Comparison of ENCODE assay signal across 1 cellular context in the genomic region with DNA sequence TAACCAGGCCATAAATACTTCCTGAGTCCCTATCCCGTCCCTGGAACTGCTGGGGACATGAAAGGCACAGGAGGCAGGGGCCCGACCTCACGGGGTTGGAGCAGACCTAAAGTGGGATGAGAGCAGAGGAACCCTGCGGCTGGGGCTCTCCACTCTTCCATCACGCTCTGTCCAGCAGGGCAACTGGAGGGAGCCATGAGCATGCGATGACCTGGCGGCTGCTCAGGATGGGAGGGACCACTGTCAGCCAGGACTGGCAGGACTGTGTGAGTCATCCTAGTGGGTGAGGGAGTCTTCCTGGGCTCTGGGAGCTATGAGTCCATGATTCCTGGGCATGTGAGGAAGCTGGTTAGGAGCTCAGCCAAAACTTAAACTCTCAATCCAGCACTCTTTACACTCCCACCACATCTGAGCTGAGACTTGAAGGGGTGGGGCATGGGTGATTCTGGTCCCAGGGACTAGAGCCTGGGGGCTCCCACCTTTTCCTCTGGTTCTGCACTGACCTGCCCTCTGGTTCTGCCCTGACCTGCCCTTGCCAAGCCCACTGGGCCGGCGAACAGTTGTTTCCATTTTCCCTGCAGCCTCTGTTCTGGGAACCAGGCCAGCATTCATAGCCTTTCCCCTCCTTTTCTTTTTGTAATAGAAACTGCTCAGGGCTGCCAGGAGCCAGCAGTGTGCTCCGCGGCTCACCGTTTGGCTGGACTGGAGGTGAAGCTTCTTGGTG.
TF ChIP-seq lines count a peak whose summit lies in the region.

No MANE protein-coding gene starts in this region.

TF ChIP-seq in HepG2, 621 proteins besides CTCF, POLR2A, EP300 and RAD21 (continued from another document and continues in another):
- TF ChIP-seq ZNF598 (CRISPR knock-in tag; IDR thresholded peaks at IDR 0.05; ENCODE audit: borderline replicate concordance) (no peak), SMARCE1 (IDR thresholded peaks at IDR 0.05; ENCODE audit: borderline replicate concordance) (no peak), PHF8 (CRISPR knock-in tag; IDR thresholded peaks at IDR 0.05) (no peak), ONECUT2 (CRISPR knock-in tag; IDR thresholded peaks at IDR 0.05) (no peak), ZNF777 (CRISPR knock-in tag; IDR thresholded peaks at IDR 0.05) (no peak), CENPX (CRISPR knock-in tag; IDR thresholded peaks at IDR 0.05) (no peak), ZNF556 (CRISPR knock-in tag; IDR thresholded peaks at IDR 0.05; ENCODE audit: borderline replicate concordance) (peak; percentile 22; the same call in 1 of the 2 replicates), SNRNP70 (IDR thresholded peaks at IDR 0.05; ENCODE audit: low read depth, low read length) (no peak), HNRNPLL (IDR thresholded peaks at IDR 0.05; ENCODE audit: low read depth, low read length, poor library complexity, severe bottlenecking) (no peak), ZNF7 (CRISPR knock-in tag; IDR thresholded peaks at IDR 0.05) (no peak), RCOR2 (CRISPR knock-in tag; IDR thresholded peaks at IDR 0.05) (no peak), ZNF713 (CRISPR knock-in tag; IDR thresholded peaks at IDR 0.05) (0 out of 2 replicates have a peak, but pooled peaks have one; percentile 31), ZNF577 (CRISPR knock-in tag; IDR thresholded peaks at IDR 0.05; ENCODE audit: borderline replicate concordance, low read depth) (no peak), ZNF644 (CRISPR knock-in tag; IDR thresholded peaks at IDR 0.05; ENCODE audit: low read depth) (0 out of 2 replicates have a peak, but pooled peaks have one; percentile 65), SAP130 (CRISPR knock-in tag; IDR thresholded peaks at IDR 0.05; ENCODE audit: low read depth) (peak; percentile 70), THAP11 (CRISPR knock-in tag; IDR thresholded peaks at IDR 0.05) (no peak), PHF5A (CRISPR knock-in tag; IDR thresholded peaks at IDR 0.05; ENCODE audit: low read depth, unreplicated experiment) (no peak), AKAP8 (CRISPR knock-in tag; IDR thresholded peaks at IDR 0.05) (0 out of 2 replicates have a peak, but pooled peaks have one; percentile 31)
- TF ChIP-seq, protein P1, sequence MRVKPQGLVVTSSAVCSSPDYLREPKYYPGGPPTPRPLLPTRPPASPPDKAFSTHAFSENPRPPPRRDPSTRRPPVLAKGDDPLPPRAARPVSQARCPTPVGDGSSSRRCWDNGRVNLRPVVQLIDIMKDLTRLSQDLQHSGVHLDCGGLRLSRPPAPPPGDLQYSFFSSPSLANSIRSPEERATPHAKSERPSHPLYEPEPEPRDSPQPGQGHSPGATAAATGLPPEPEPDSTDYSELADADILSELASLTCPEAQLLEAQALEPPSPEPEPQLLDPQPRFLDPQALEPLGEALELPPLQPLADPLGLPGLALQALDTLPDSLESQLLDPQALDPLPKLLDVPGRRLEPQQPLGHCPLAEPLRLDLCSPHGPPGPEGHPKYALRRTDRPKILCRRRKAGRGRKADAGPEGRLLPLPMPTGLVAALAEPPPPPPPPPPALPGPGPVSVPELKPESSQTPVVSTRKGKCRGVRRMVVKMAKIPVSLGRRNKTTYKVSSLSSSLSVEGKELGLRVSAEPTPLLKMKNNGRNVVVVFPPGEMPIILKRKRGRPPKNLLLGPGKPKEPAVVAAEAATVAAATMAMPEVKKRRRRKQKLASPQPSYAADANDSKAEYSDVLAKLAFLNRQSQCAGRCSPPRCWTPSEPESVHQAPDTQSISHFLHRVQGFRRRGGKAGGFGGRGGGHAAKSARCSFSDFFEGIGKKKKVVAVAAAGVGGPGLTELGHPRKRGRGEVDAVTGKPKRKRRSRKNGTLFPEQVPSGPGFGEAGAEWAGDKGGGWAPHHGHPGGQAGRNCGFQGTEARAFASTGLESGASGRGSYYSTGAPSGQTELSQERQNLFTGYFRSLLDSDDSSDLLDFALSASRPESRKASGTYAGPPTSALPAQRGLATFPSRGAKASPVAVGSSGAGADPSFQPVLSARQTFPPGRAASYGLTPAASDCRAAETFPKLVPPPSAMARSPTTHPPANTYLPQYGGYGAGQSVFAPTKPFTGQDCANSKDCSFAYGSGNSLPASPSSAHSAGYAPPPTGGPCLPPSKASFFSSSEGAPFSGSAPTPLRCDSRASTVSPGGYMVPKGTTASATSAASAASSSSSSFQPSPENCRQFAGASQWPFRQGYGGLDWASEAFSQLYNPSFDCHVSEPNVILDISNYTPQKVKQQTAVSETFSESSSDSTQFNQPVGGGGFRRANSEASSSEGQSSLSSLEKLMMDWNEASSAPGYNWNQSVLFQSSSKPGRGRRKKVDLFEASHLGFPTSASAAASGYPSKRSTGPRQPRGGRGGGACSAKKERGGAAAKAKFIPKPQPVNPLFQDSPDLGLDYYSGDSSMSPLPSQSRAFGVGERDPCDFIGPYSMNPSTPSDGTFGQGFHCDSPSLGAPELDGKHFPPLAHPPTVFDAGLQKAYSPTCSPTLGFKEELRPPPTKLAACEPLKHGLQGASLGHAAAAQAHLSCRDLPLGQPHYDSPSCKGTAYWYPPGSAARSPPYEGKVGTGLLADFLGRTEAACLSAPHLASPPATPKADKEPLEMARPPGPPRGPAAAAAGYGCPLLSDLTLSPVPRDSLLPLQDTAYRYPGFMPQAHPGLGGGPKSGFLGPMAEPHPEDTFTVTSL (CRISPR knock-in tag; IDR thresholded peaks at IDR 0.05; ENCODE audit: borderline replicate concordance) = no peak
- TF ChIP-seq, protein P2, sequence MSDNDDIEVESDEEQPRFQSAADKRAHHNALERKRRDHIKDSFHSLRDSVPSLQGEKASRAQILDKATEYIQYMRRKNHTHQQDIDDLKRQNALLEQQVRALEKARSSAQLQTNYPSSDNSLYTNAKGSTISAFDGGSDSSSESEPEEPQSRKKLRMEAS (IDR thresholded peaks at IDR 0.05) = peak; percentile 34; the same call in 1 of the 2 replicates
- TF ChIP-seq, protein P3, sequence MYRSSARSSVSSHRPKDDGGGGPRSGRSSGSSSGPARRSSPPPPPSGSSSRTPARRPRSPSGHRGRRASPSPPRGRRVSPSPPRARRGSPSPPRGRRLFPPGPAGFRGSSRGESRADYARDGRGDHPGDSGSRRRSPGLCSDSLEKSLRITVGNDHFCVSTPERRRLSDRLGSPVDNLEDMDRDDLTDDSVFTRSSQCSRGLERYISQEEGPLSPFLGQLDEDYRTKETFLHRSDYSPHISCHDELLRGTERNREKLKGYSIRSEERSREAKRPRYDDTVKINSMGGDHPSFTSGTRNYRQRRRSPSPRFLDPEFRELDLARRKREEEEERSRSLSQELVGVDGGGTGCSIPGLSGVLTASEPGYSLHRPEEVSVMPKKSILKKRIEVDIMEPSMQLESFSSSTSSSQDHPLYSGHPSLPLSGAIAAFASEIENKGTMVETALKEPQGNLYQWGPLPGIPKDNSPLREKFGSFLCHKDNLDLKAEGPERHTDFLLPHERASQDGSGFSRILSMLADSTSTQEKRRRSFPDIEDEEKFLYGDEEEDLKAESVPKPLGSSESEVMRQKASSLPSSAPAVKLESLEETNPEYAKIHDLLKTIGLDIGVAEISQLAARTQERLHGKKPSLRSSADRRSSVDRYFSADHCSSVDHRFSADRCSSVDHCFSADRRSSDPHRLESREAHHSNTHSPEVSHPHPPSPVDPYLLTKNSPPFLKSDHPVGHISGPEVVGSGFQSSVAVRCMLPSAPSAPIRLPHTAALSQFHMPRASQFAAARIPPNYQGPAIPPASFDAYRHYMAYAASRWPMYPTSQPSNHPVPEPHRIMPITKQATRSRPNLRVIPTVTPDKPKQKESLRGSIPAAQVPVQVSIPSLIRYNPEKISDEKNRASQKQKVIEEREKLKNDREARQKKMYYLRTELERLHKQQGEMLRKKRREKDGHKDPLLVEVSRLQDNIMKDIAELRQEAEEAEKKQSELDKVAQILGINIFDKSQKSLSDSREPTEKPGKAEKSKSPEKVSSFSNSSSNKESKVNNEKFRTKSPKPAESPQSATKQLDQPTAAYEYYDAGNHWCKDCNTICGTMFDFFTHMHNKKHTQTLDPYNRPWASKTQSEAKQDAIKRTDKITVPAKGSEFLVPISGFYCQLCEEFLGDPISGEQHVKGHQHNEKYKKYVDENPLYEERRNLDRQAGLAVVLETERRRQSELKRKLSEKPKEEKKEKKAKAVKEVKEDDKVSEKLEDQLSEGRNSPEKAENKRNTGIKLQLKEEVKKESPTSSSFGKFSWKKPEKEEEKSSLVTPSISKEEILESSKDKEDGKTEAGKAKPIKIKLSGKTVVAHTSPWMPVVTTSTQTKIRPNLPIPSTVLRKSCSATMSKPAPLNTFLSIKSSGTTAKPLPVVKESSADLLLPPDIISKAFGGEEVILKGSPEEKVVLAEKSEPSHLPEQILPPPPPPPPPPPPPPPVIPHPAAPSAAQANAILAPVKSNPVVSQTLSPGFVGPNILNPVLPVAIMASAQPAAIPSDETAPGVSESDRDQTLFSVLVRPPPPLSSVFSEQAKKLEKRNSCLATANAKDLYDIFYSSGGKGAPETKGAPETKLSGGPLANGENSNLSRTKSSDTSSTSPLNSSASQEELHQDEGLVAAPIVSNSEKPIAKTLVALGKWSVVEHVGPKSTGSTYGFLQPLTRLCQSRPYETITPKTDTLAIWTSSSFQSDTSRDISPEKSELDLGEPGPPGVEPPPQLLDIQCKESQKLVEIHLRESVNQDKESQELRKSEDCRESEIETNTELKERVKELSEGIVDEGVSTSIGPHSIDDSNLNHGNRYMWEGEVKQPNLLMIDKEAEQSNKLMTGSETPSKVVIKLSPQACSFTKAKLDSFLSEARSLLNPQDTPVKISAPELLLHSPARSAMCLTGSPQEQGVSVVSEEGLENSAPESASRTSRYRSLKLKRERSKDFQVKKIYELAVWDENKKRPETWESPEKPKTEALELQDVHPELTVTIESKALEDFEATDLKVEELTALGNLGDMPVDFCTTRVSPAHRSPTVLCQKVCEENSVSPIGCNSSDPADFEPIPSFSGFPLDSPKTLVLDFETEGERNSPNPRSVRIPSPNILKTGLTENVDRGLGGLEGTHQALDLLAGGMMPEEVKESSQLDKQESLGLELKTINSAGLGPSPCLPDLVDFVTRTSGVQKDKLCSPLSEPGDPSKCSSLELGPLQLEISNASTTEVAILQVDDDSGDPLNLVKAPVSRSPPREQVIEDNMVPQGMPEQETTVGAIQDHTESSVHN (CRISPR knock-in tag; IDR thresholded peaks at IDR 0.05) = no peak
- TF ChIP-seq, protein P4, sequence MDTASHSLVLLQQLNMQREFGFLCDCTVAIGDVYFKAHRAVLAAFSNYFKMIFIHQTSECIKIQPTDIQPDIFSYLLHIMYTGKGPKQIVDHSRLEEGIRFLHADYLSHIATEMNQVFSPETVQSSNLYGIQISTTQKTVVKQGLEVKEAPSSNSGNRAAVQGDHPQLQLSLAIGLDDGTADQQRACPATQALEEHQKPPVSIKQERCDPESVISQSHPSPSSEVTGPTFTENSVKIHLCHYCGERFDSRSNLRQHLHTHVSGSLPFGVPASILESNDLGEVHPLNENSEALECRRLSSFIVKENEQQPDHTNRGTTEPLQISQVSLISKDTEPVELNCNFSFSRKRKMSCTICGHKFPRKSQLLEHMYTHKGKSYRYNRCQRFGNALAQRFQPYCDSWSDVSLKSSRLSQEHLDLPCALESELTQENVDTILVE (CRISPR knock-in tag; IDR thresholded peaks at IDR 0.05) = no peak
- TF ChIP-seq, protein P5, sequence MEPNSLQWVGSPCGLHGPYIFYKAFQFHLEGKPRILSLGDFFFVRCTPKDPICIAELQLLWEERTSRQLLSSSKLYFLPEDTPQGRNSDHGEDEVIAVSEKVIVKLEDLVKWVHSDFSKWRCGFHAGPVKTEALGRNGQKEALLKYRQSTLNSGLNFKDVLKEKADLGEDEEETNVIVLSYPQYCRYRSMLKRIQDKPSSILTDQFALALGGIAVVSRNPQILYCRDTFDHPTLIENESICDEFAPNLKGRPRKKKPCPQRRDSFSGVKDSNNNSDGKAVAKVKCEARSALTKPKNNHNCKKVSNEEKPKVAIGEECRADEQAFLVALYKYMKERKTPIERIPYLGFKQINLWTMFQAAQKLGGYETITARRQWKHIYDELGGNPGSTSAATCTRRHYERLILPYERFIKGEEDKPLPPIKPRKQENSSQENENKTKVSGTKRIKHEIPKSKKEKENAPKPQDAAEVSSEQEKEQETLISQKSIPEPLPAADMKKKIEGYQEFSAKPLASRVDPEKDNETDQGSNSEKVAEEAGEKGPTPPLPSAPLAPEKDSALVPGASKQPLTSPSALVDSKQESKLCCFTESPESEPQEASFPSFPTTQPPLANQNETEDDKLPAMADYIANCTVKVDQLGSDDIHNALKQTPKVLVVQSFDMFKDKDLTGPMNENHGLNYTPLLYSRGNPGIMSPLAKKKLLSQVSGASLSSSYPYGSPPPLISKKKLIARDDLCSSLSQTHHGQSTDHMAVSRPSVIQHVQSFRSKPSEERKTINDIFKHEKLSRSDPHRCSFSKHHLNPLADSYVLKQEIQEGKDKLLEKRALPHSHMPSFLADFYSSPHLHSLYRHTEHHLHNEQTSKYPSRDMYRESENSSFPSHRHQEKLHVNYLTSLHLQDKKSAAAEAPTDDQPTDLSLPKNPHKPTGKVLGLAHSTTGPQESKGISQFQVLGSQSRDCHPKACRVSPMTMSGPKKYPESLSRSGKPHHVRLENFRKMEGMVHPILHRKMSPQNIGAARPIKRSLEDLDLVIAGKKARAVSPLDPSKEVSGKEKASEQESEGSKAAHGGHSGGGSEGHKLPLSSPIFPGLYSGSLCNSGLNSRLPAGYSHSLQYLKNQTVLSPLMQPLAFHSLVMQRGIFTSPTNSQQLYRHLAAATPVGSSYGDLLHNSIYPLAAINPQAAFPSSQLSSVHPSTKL (CRISPR knock-in tag; IDR thresholded peaks at IDR 0.05) = peak; percentile 28; the same call in 1 of the 2 replicates
- TF ChIP-seq, protein P6, sequence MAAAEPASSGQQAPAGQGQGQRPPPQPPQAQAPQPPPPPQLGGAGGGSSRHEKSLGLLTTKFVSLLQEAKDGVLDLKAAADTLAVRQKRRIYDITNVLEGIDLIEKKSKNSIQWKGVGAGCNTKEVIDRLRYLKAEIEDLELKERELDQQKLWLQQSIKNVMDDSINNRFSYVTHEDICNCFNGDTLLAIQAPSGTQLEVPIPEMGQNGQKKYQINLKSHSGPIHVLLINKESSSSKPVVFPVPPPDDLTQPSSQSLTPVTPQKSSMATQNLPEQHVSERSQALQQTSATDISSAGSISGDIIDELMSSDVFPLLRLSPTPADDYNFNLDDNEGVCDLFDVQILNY (CRISPR knock-in tag; conservative IDR thresholded peaks at IDR 0.05) = no peak
- TF ChIP-seq, protein P7, sequence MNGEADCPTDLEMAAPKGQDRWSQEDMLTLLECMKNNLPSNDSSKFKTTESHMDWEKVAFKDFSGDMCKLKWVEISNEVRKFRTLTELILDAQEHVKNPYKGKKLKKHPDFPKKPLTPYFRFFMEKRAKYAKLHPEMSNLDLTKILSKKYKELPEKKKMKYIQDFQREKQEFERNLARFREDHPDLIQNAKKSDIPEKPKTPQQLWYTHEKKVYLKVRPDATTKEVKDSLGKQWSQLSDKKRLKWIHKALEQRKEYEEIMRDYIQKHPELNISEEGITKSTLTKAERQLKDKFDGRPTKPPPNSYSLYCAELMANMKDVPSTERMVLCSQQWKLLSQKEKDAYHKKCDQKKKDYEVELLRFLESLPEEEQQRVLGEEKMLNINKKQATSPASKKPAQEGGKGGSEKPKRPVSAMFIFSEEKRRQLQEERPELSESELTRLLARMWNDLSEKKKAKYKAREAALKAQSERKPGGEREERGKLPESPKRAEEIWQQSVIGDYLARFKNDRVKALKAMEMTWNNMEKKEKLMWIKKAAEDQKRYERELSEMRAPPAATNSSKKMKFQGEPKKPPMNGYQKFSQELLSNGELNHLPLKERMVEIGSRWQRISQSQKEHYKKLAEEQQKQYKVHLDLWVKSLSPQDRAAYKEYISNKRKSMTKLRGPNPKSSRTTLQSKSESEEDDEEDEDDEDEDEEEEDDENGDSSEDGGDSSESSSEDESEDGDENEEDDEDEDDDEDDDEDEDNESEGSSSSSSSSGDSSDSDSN (CRISPR knock-in tag; IDR thresholded peaks at IDR 0.05) = peak; percentile 8; the same call in 1 of the 2 replicates
